ENCODE assay signal across 15 cellular contexts in the genomic region with DNA sequence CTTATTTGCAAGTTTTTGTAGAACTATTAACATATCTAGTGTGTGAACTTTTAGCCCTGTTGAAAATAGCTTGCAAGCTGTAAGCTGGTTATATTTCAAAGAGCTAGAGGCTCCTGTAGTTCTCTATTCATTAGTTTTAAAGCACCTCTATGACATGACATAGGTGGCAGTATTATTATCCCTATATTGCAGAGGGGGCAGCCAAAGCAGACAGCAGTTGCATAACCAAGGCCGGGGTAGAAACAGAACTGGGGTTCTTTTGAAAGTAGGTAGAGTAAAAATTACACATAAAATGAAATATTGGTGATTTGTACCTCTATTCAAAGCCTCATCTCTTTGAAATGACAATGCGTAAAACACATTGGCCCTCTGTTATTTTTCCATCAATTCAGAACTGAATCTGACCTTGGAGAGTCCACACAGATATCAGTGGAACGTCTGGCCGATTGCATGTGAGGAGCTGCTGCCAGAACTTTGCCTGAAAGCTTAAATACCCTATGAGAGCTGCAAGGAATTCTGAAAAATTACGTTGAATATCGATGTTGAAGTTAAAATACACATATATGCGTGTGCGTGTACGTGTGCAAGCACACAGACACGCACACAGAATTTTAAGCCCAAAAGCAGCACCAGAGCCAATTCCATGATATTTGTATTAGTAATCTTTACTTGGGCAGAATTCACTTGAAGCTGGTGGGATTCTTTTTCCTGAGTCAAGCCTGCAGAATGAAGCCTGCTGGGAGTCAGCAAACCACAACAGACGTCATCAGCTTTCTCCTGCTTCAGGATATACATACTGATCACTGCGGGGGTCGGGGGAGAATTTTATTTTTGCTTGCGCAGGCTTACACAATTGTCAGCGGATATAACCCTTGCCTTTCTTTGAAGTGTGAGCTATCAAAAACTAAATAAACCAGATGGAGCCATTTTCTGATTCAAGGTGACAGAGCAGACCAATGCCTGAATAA.
DNase-seq lines count a peak whose midpoint lies in the region; ATAC-seq and TF ChIP-seq lines count a peak whose summit lies in the region.
"Had no signal": no experiment of that assay in that cellular context is flagged by ENCODE, and none has a peak within 500 bp of the region (broad histone marks: within the 10 kb centered on the region; RNA-seq: fewer than 3 reads in every experiment).

No MANE protein-coding gene starts in this region.

- TF ChIP-seq POLR2A in body of pancreas (IDR thresholded peaks at IDR 0.05), result no peak

- intact Hi-C loops in body of pancreas (cut with DNase I), result no loop called here

- no peak overlapping the region for H3K27ac ChIP-seq in body of pancreas
- H3K27ac ChIP-seq: esophagus muscularis mucosa, RWPE1, suprapubic skin had no signal

- H3K9me3 ChIP-seq in body of pancreas, result no peaks in the 10 kb centered on the region
- H3K9me3 ChIP-seq: esophagus muscularis mucosa, suprapubic skin had no signal

- no peaks in the 10 kb centered on the region for H3K36me3 ChIP-seq in body of pancreas (replicated peaks in 1 of 2; ENCODE audit: insufficient read depth in 1 of 2, low read depth in 2 of 2)
- H3K36me3 ChIP-seq: esophagus muscularis mucosa, suprapubic skin had no signal

- H3K27me3 ChIP-seq in body of pancreas, result no peaks in the 10 kb centered on the region
- H3K27me3 ChIP-seq: esophagus muscularis mucosa, suprapubic skin had no signal

- H3K4me3 ChIP-seq in body of pancreas, result no peak overlapping the region
- H3K4me3 ChIP-seq: esophagus muscularis mucosa, suprapubic skin had no signal

- WGBS in body of pancreas, 2 donors, result 63 to 66% methylated on average over 15 of the region's 15 CpGs

- TF ChIP-seq CTCF in body of pancreas (IDR thresholded peaks at IDR 0.05) (no peak), GM10266 (IDR thresholded peaks at IDR 0.05; ENCODE audit: control insufficient read depth, insufficient read depth, low read depth, missing control alignments) (no peak)

- ATAC-seq in body of pancreas (peak; percentile 55), HG02623 (IDR thresholded peaks at IDR 0.05; ENCODE audit: unreplicated experiment) (no peak)
- ATAC-seq: activated CD4-positive, alpha-beta T cell treated with anti-CD3 and anti-CD28 coated beads for 36 hours; activated naive CD4-positive, alpha-beta T cell treated with anti-CD3 and anti-CD28 coated beads, Interleukin-2, amount 50 U/mL, for 72 hours had no signal

- no peaks in the 10 kb centered on the region for H3K4me1 ChIP-seq in body of pancreas
- H3K4me1 ChIP-seq: suprapubic skin had no signal

- DNase-seq in AG08396 (ENCODE audit: low spot score) (peak; percentile 79), LHCN-M2 (ENCODE audit: low read depth) (peak; percentile 94), body of pancreas (peak in 1 of 4 donors; percentile 20), left kidney (ENCODE audit: low read depth, low spot score) (peak; percentile 9), T-helper 2 cell (no peak), GM10266 (ENCODE audit: extremely low spot score) (no peak), SW480 (ENCODE audit: low spot score) (no peak)
- DNase-seq: activated CD4-positive, alpha-beta T cell treated with anti-CD3 and anti-CD28 coated beads for 36 hours; CD8-positive, alpha-beta memory T cell; NCI-H1694 treated with DMSO at 0.1 percent for 48 hours had no signal

Comparison
In these comparisons a context has a peak if more than half of its experiments do, and no peak if none do; other contexts are left out.
1. DNase-seq: peak in AG08396 (single experiment), LHCN-M2 (single experiment) and left kidney (single experiment); none in T-helper 2 cell (0 of 5), GM10266 (single experiment) and SW480 (single experiment).